Comparison of ENCODE assay signal across 17 cellular contexts in genomic region chr6:169162249-169162967, GRCh38.
DNase-seq lines count a peak whose midpoint lies in the region; ATAC-seq, FAIRE-seq and TF ChIP-seq lines count a peak whose summit lies in the region.
"Had no signal": no experiment of that assay in that cellular context is flagged by ENCODE, and none has a peak within 500 bp of the region (broad histone marks: within the 10 kb centered on the region; RNA-seq: fewer than 3 reads in every experiment).

No MANE protein-coding gene starts in this region.

- POLR2A ChIA-PET in HCT116 (lab: Charles Lee) (no interaction called here), HepG2 (lab: Yijun Ruan, JAX) (no interaction called here)

- no peak overlapping the region for H3K4me3 Mint-ChIP-seq in astrocyte (ENCODE audit: unreplicated experiment)
- H3K4me3 Mint-ChIP-seq: activated T-helper 1 cell treated with anti-CD3 and anti-CD28 coated beads, Interleukin-12 subunit alpha, Interleukin-12 subunit beta, Interleukin-2, Interleukin-4 antibody, amounts not matched to agents 30 ng/mL and 10 ng/mL and 1 ng/mL, durations not matched to agents 14 hours and 24 hours and 36 hours; CD4-positive, CD25-positive, alpha-beta regulatory T cell; dendritic cell treated with granulocyte-macrophage colony-stimulating factor and Interleukin-4, amounts not matched to agents 40 ng/mL and 50 ng/mL, for 4 days; mesothelial cell of epicardium had no signal

- peaks cover 3% of the 10 kb centered on the region for H3F3A ChIP-seq in smooth muscle cell (ENCODE audit: low read depth)

- RAD21 ChIA-PET in HCT116 (lab: Charles Lee; ENCODE audit: low non-redundant PET in 1 of 2, low total read pairs in 2 of 2, uncharacterized antibody in 2 of 2, unreplicated experiment in 2 of 2): no interaction called here

- 93% methylated on average over 31 of the region's 31 CpGs for WGBS in smooth muscle cell (ENCODE audit: low lambda C conversion rate)
- WGBS in HepG2 (ENCODE audit: low lambda C conversion rate): 54% methylated on average over 31 of the region's 31 CpGs

- BruUV-seq in HCT116 (replicated peaks; lab: Mats Ljungman, UMichigan) (no TSS peak), HepG2 (replicated peaks; lab: Mats Ljungman, UMichigan) (no TSS peak)

- in situ Hi-C loops in HepG2 (cut with HindIII; ENCODE audit: extremely low pct_ligation_motif_present, low pct_unique_long_range_greater_than_20kb): no loop called here

- no peaks in the 10 kb centered on the region for H3K27me3 Mint-ChIP-seq in astrocyte (ENCODE audit: low read depth, unreplicated experiment)
- H3K27me3 Mint-ChIP-seq: CD4-positive, CD25-positive, alpha-beta regulatory T cell; dendritic cell treated with granulocyte-macrophage colony-stimulating factor and Interleukin-4, amounts not matched to agents 40 ng/mL and 50 ng/mL, for 4 days had no signal

- TF ChIP-seq EP300 in HepG2 (IDR thresholded peaks at IDR 0.05; ENCODE audit: low read depth in 2 of 2, low read length in 2 of 2) (no peak), HepG2 (CRISPR knock-in tag; IDR thresholded peaks at IDR 0.05; ENCODE audit: borderline replicate concordance) (no peak)

- H3K27me3 ChIP-seq in HCT116 (ENCODE audit: insufficient read depth, low read length) (no peaks in the 10 kb centered on the region), astrocyte (ENCODE audit: insufficient read depth, low read length) (no peaks in the 10 kb centered on the region), smooth muscle cell (ENCODE audit: low read depth) (no peaks in the 10 kb centered on the region), HepG2 (ENCODE audit: control insufficient read depth in 1 of 2, insufficient read depth in 2 of 2, low read length in 2 of 2) (peaks cover 20 to 83% of the 10 kb centered on the region in 2 experiments)
- H3K27me3 ChIP-seq: SJCRH30 had no signal

- DNase-seq in HCT116 (ENCODE audit: low read depth, low spot score): no peak
- DNase-seq in astrocyte (ENCODE audit: low read depth): no peak
- peak in 27 of 42 donors; percentile 25 to 79 (median 53) for DNase-seq in head of caudate nucleus
- no peak for DNase-seq in smooth muscle cell (lab: John Stamatoyannopoulos, UW; ENCODE audit: unreplicated experiment)
- no peak for DNase-seq in NCI-H1930 (lab: John Stamatoyannopoulos, UW)
- no peak for DNase-seq in stimulated activated CD4-positive, alpha-beta T cell treated with anti-CD3 and anti-CD28 coated beads, Interleukin-4, amount 100 ng/mL, for 24 hours
- DNase-seq in HepG2 (ENCODE audit: low spot score): no peak
- DNase-seq: activated CD4-positive, alpha-beta T cell treated with anti-CD3 and anti-CD28 coated beads, Interleukin-2, amount 50 U/mL, for 4 hours; CD4-positive, CD25-positive, alpha-beta regulatory T cell had no signal

- H3K4me2 ChIP-seq in HCT116 (ENCODE audit: low read length) (peak overlapping the region; percentile 68), astrocyte (ENCODE audit: low read length) (peak overlapping the region; percentile 51), smooth muscle cell (peak overlapping the region; percentile 29), HepG2 (ENCODE audit: low read depth, low read length) (no peak overlapping the region)

- ATAC-seq in HCT116 (no peak), GM18861 (IDR thresholded peaks at IDR 0.05; ENCODE audit: unreplicated experiment) (no peak), HepG2 (no peak)
- ATAC-seq: GM12878 had no signal

- H4K20me1 ChIP-seq in HCT116 (ENCODE audit: insufficient read depth): no peaks in the 10 kb centered on the region
- no peaks in the 10 kb centered on the region for H4K20me1 ChIP-seq in astrocyte (ENCODE audit: insufficient read depth, low read length)
- no peaks in the 10 kb centered on the region for H4K20me1 ChIP-seq in smooth muscle cell (ENCODE audit: low read depth)
- H4K20me1 ChIP-seq in HepG2 (ENCODE audit: insufficient read depth, low read length): no peaks in the 10 kb centered on the region

- no peaks in the 10 kb centered on the region for H3K36me3 ChIP-seq in HCT116 (ENCODE audit: control insufficient read depth in 1 of 2, insufficient read depth in 2 of 2, low read length in 2 of 2)
- H3K36me3 ChIP-seq in astrocyte (ENCODE audit: insufficient read depth, low read length): no peaks in the 10 kb centered on the region
- no peaks in the 10 kb centered on the region for H3K36me3 ChIP-seq in smooth muscle cell (ENCODE audit: low read depth)
- no peaks in the 10 kb centered on the region for H3K36me3 ChIP-seq in HepG2 (replicated peaks in 1 of 2; ENCODE audit: control insufficient read depth in 1 of 2, insufficient read depth in 2 of 2, low read length in 2 of 2)
- H3K36me3 ChIP-seq: SJCRH30 had no signal

- H3K9me3 ChIP-seq in HCT116 (ENCODE audit: control insufficient read depth in 1 of 2, insufficient read depth in 1 of 2, low read depth in 1 of 2, low read length in 2 of 2) (no peaks in the 10 kb centered on the region), astrocyte (ENCODE audit: insufficient read depth, low read depth, low read length) (no peaks in the 10 kb centered on the region), smooth muscle cell (replicated peaks; ENCODE audit: low read depth) (no peaks in the 10 kb centered on the region), HepG2 (ENCODE audit: low read length) (no peaks in the 10 kb centered on the region)

- intact Hi-C loops in HCT116 (cut with micrococcal nuclease): no loop called here
- intact Hi-C loops in head of caudate nucleus (cut with DNase I): no loop called here
- intact Hi-C loops in HepG2 (cut with micrococcal nuclease; ENCODE audit: unreplicated experiment): no loop called here

- H3K79me2 ChIP-seq in HCT116 (ENCODE audit: insufficient read depth, low read length) (no peaks in the 10 kb centered on the region), astrocyte (ENCODE audit: insufficient read depth, low read length) (no peaks in the 10 kb centered on the region), smooth muscle cell (ENCODE audit: low read depth) (no peaks in the 10 kb centered on the region), HepG2 (ENCODE audit: insufficient read depth, low read length) (no peaks in the 10 kb centered on the region)
- H3K79me2 ChIP-seq: parathyroid adenoma had no signal

- H3K27ac Mint-ChIP-seq in astrocyte (ENCODE audit: unreplicated experiment): peak overlapping the region; percentile 91
- H3K27ac Mint-ChIP-seq: activated T-helper 1 cell treated with anti-CD3 and anti-CD28 coated beads, Interleukin-12 subunit alpha, Interleukin-12 subunit beta, Interleukin-2, Interleukin-4 antibody, amounts not matched to agents 30 ng/mL and 10 ng/mL and 1 ng/mL, durations not matched to agents 14 hours and 24 hours and 36 hours; CD4-positive, CD25-positive, alpha-beta regulatory T cell; dendritic cell treated with granulocyte-macrophage colony-stimulating factor and Interleukin-4, amounts not matched to agents 40 ng/mL and 50 ng/mL, for 4 days; mesothelial cell of epicardium had no signal

- no peak for TF ChIP-seq POLR2A in HCT116 (IDR thresholded peaks at IDR 0.05; ENCODE audit: borderline replicate concordance, extremely low read depth, insufficient read depth, insufficient read length)
- no peak for TF ChIP-seq POLR2A in HepG2 (IDR thresholded peaks at IDR 0.05; ENCODE audit: insufficient read depth in 1 of 2, low read depth in 2 of 2, low read length in 2 of 2)

- no peaks in the 10 kb centered on the region for H3K9me2 ChIP-seq in HCT116 (ENCODE audit: insufficient read depth)

- FAIRE-seq in astrocyte (lab: Jason Lieb, UNC) (no peak), HepG2 (lab: Jason Lieb, UNC) (no peak)
- FAIRE-seq: GM12878, TTC549 had no signal

- peaks cover 5 to 28% of the 10 kb centered on the region in 2 experiments; a peak in 3 of 4 replicates for H3K4me1 ChIP-seq in HCT116 (ENCODE audit: control insufficient read depth in 1 of 2, insufficient read depth in 2 of 2, low read length in 2 of 2)
- H3K4me1 ChIP-seq in astrocyte (ENCODE audit: insufficient read depth, low read length): peaks cover 37% of the 10 kb centered on the region
- H3K4me1 ChIP-seq in smooth muscle cell (ENCODE audit: low read depth): no peaks in the 10 kb centered on the region
- no peaks in the 10 kb centered on the region for H3K4me1 ChIP-seq in HepG2 (ENCODE audit: insufficient read depth, low read length)
- H3K4me1 ChIP-seq: parathyroid adenoma had no signal

- H2AFZ ChIP-seq in HCT116 (ENCODE audit: low read depth, low read length, poor library complexity, severe bottlenecking): no peak overlapping the region
- H2AFZ ChIP-seq in astrocyte (ENCODE audit: low read depth, low read length): no peak overlapping the region
- H2AFZ ChIP-seq in smooth muscle cell (ENCODE audit: low read depth): no peak overlapping the region
- no peak overlapping the region for H2AFZ ChIP-seq in HepG2 (ENCODE audit: low read length)
- H2AFZ ChIP-seq: parathyroid adenoma had no signal

- H3K36me3 Mint-ChIP-seq in astrocyte (ENCODE audit: low read depth, unreplicated experiment): peaks cover 7% of the 10 kb centered on the region
- H3K36me3 Mint-ChIP-seq: CD4-positive, CD25-positive, alpha-beta regulatory T cell; mesothelial cell of epicardium had no signal

- TF ChIP-seq RAD21 in HCT116 (IDR thresholded peaks at IDR 0.05; ENCODE audit: low read depth) (no peak), HepG2 (CRISPR knock-in tag; IDR thresholded peaks at IDR 0.05) (no peak)

- H3K4me3 ChIP-seq in HCT116 (replicated peaks in 1 of 2; ENCODE audit: low read depth in 1 of 2, low read length in 2 of 2) (no peak overlapping the region), astrocyte (ENCODE audit: insufficient read depth, low read depth, low read length) (no peak overlapping the region), smooth muscle cell (no peak overlapping the region), HepG2 (replicated peaks in 1 of 3; ENCODE audit: insufficient read depth in 1 of 3, low read depth in 2 of 3, low read length in 3 of 3) (no peak overlapping the region)
- H3K4me3 ChIP-seq: GM12878, SJCRH30 had no signal

- H3K9ac ChIP-seq in HCT116 (ENCODE audit: low read length) (peak overlapping the region; percentile 38; the same call in 1 of the 2 replicates), astrocyte (ENCODE audit: low read length) (peak overlapping the region; percentile 75), smooth muscle cell (ENCODE audit: low read depth) (peak overlapping the region; percentile 49), HepG2 (ENCODE audit: insufficient read depth, low read depth, low read length) (no peak overlapping the region)
- H3K9ac ChIP-seq: parathyroid adenoma had no signal

- peaks cover 26% of the 10 kb centered on the region for H3K4me1 Mint-ChIP-seq in astrocyte (ENCODE audit: low read depth, unreplicated experiment)
- H3K4me1 Mint-ChIP-seq: CD4-positive, CD25-positive, alpha-beta regulatory T cell had no signal

- peaks cover 2% of the 10 kb centered on the region for H3K9me3 Mint-ChIP-seq in astrocyte (ENCODE audit: unreplicated experiment)
- H3K9me3 Mint-ChIP-seq: activated T-helper 1 cell treated with anti-CD3 and anti-CD28 coated beads, Interleukin-12 subunit alpha, Interleukin-12 subunit beta, Interleukin-2, Interleukin-4 antibody, amounts not matched to agents 30 ng/mL and 10 ng/mL and 1 ng/mL, durations not matched to agents 14 hours and 24 hours and 36 hours; CD4-positive, CD25-positive, alpha-beta regulatory T cell; dendritic cell treated with granulocyte-macrophage colony-stimulating factor and Interleukin-4, amounts not matched to agents 40 ng/mL and 50 ng/mL, for 4 days; mesothelial cell of epicardium had no signal

- no peak for TF ChIP-seq CTCF in HCT116 (IDR thresholded peaks at IDR 0.05 in 2 of 3, conservative IDR thresholded peaks at IDR 0.05 in 1 of 3; ENCODE audit: borderline replicate concordance in 1 of 3, insufficient read depth in 1 of 3, low read depth in 2 of 3, low read length in 2 of 3)
- no peak for TF ChIP-seq CTCF in astrocyte (IDR thresholded peaks at IDR 0.05; ENCODE audit: insufficient read depth, low read depth, low read length)
- no peak for TF ChIP-seq CTCF in smooth muscle cell (IDR thresholded peaks at IDR 0.05; ENCODE audit: borderline replicate concordance, insufficient read depth, poor library complexity, severe bottlenecking)
- no peak for TF ChIP-seq CTCF in HepG2 (CRISPR knock-in tag; IDR thresholded peaks at IDR 0.05)

- CTCF ChIA-PET in HCT116 (lab: Charles Lee) (no interaction called here), HepG2 (lab: Yijun Ruan, JAX; ENCODE audit: low intra/inter-chr PET ratio, low total read pairs) (no interaction called here)

- no peak overlapping the region; the same call in 1 of the 2 replicates for H3K27ac ChIP-seq in HCT116 (ENCODE audit: low read depth, low read length)
- peak overlapping the region; percentile 97 for H3K27ac ChIP-seq in astrocyte (ENCODE audit: low read depth, low read length)
- peak overlapping the region; percentile 69 for H3K27ac ChIP-seq in smooth muscle cell (ENCODE audit: low read depth)
- no peak overlapping the region for H3K27ac ChIP-seq in HepG2 (ENCODE audit: extremely low read length, insufficient read depth, low read length)
- H3K27ac ChIP-seq: parathyroid adenoma, SJCRH30 had no signal

Comparison
In these comparisons a context has a peak if more than half of its experiments do, and no peak if none do; other contexts are left out.
1. DNase-seq: peak in head of caudate nucleus (27 of 42); none in HCT116 (single experiment), astrocyte (single experiment), smooth muscle cell (single experiment), NCI-H1930 (0 of 2), stimulated activated CD4-positive, alpha-beta T cell treated with anti-CD3 and anti-CD28 coated beads, Interleukin-4, amount 100 ng/mL, for 24 hours (single experiment) and HepG2 (single experiment).
2. H3K27ac ChIP-seq: peak in astrocyte (single experiment) and smooth muscle cell (single experiment); none in HCT116 (single experiment) and HepG2 (single experiment).